8 cellular contexts compared by ENCODE assay signal in the genomic region with DNA sequence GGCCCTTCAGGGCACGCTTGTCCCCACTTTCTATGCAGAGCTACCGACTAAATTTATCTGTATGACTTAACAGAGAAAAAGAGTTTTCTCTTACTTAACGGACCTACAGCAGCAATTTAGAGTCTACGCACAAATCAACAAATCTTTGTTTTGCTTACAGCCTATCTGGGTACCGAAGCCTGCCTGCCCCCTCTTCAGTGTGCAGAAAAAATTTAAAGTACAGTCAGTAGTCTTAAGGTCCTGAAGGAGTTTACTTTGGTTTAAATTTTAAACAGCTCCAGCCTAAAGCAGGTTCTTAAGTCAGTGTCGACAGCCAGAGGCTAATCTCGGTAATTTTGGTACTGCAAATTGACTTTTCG. TPM values are rescaled to one million over a fixed set of nuclear protein-coding genes. Genes with fewer than 3 reads are reported as not detected.
DNase-seq lines count a peak whose midpoint lies in the region; ATAC-seq, FAIRE-seq and TF ChIP-seq lines count a peak whose summit lies in the region.

No MANE protein-coding gene starts in this region.

- intact Hi-C loops in activated B cell treated with CpG ODN at 0.5 μM for 24 hours (cut with micrococcal nuclease): loop anchor here (1.0 to 5.0 kb wide), 3 partner anchors 43 to 153 kb away; partner anchors contain the start of gene LZTFL1

- H3K27ac ChIP-seq in hepatocyte: peak overlapping the region; percentile 80
- H3K27ac ChIP-seq in small intestine (ENCODE audit: low read depth in 1 of 2, low read length in 1 of 2): peak overlapping the region; percentile 92 to 94

- no peaks in the 10 kb centered on the region for H3K9me2 ChIP-seq in hepatocyte (replicated peaks; ENCODE audit: insufficient read depth)

- peaks cover 53% of the 10 kb centered on the region for H3K79me2 ChIP-seq in hepatocyte

- no peak for TF ChIP-seq CTCF in HFF-Myc (IDR thresholded peaks at IDR 0.05; ENCODE audit: low read depth, low read length, missing control alignments)
- TF ChIP-seq CTCF in activated B cell treated with CpG ODN at 0.5 μM for 24 hours (IDR thresholded peaks at IDR 0.05): no peak
- TF ChIP-seq CTCF in hepatocyte (IDR thresholded peaks at IDR 0.05; ENCODE audit: poor library complexity): no peak

- peaks cover 37% of the 10 kb centered on the region for H3K36me3 Mint-ChIP-seq in activated B cell treated with CpG ODN at 0.5 μM for 24 hours (ENCODE audit: low read depth)

- H3K9me3 Mint-ChIP-seq in activated B cell treated with CpG ODN at 0.5 μM for 24 hours: no peaks in the 10 kb centered on the region

- no peak for DNase-seq in HFF-Myc (ENCODE audit: extremely low read depth, low read depth)
- no peak for DNase-seq in activated B cell treated with CpG ODN at 0.5 μM for 24 hours
- no peak for DNase-seq in hepatocyte (ENCODE audit: low spot score)
- DNase-seq in small intestine: no peak
- no peak for DNase-seq in NCI-H526 treated with DMSO at 0.1 percent for 48 hours (lab: John Stamatoyannopoulos, UW)
- DNase-seq in H54 (ENCODE audit: insufficient read length, low spot score): no peak
- no peak for DNase-seq in SW480 (ENCODE audit: low spot score)

- no peak for TF ChIP-seq POLR2A in H54 (IDR thresholded peaks at IDR 0.05; ENCODE audit: low read depth, low read length)

- H3K4me1 Mint-ChIP-seq in activated B cell treated with CpG ODN at 0.5 μM for 24 hours: peaks cover 67% of the 10 kb centered on the region

- no peaks in the 10 kb centered on the region for H3K9me3 ChIP-seq in hepatocyte (ENCODE audit: low read depth)
- H3K9me3 ChIP-seq in small intestine (ENCODE audit: control insufficient read depth, low read depth): no peaks in the 10 kb centered on the region

- H3K27me3 ChIP-seq in hepatocyte: no peaks in the 10 kb centered on the region
- H3K27me3 ChIP-seq in small intestine (ENCODE audit: control insufficient read depth in 2 of 2, insufficient read depth in 2 of 2, low read length in 2 of 2): no peaks in the 10 kb centered on the region

- WGBS in hepatocyte (ENCODE audit: low lambda C conversion rate, missing lambda C conversion rate): 2% methylated on average over 8 of the region's 8 CpGs
- WGBS in small intestine, 3 donors: 0 to 1% (median 1%) methylated on average over 8 of the region's 8 CpGs

- peak overlapping the region; percentile 88 for H3K4me3 Mint-ChIP-seq in activated B cell treated with CpG ODN at 0.5 μM for 24 hours

- H4K20me1 ChIP-seq in hepatocyte (ENCODE audit: insufficient read depth, poor library complexity, severe bottlenecking): peaks cover 39% of the 10 kb centered on the region

- H3K27ac Mint-ChIP-seq in activated B cell treated with CpG ODN at 0.5 μM for 24 hours: peak overlapping the region; percentile 98

- H3K4me1 ChIP-seq in hepatocyte (ENCODE audit: insufficient read depth) (peaks cover 19% of the 10 kb centered on the region), small intestine (ENCODE audit: control insufficient read depth in 2 of 2, insufficient read depth in 1 of 2, low read depth in 1 of 2, low read length in 1 of 2) (peaks cover 7 to 8% of the 10 kb centered on the region in 2 donors)

- peak overlapping the region; percentile 77 for H2AFZ ChIP-seq in hepatocyte

- FAIRE-seq in small intestine (lab: Jason Lieb, UNC): no peak
- FAIRE-seq in H54 (lab: Jason Lieb, UNC): no peak

- H3K4me3 ChIP-seq in HFF-Myc (replicated peaks; ENCODE audit: low read depth, low read length) (peak overlapping the region; percentile 68), hepatocyte (peak overlapping the region; percentile 69), small intestine (ENCODE audit: low read depth in 1 of 2, low read length in 2 of 2) (peak overlapping the region; percentile 68 to 81)

- CTCF ChIA-PET in activated B cell treated with CpG ODN at 0.5 μM for 24 hours (lab: Charles Lee): interaction anchor here (1.1 to 4.5 kb wide), 2 partner anchors 29 to 694 kb away, joined by 3 to 25 read pairs; no protein-coding TSS in a partner anchor

- peak overlapping the region; percentile 93 for H3K4me2 ChIP-seq in hepatocyte

- POLR2A ChIA-PET in activated B cell treated with CpG ODN at 0.5 μM for 24 hours (lab: Charles Lee): interaction anchor here (0.5 to 2.0 kb wide), 13 partner anchors 9 to 1756 kb away, joined by 3 to 9 read pairs (median 3); partner anchors contain the start of genes ALS2CL and LIMD1

- H3K36me3 ChIP-seq in hepatocyte (replicated peaks; ENCODE audit: insufficient read depth, low read depth): no peaks in the 10 kb centered on the region
- H3K36me3 ChIP-seq in small intestine (ENCODE audit: control insufficient read depth in 2 of 2, insufficient read depth in 2 of 2, low read length in 2 of 2): peaks cover 0 to 2% of the 10 kb centered on the region in 2 donors

- peaks cover 3% of the 10 kb centered on the region for H3K27me3 Mint-ChIP-seq in activated B cell treated with CpG ODN at 0.5 μM for 24 hours

- ATAC-seq in activated B cell treated with CpG ODN at 0.5 μM for 24 hours (ENCODE audit: low read depth): no peak
- ATAC-seq in HG02642 (IDR thresholded peaks at IDR 0.05; ENCODE audit: poor library complexity, unreplicated experiment): no peak

RNA-seq across cellular contexts. Expression of gene SACM1L, which starts 0.6 kb away (rescaled TPM):
- total RNA-seq in activated B cell treated with CpG ODN at 0.5 μM for 24 hours (43.1 and 55.5 TPM in 2 replicates), hepatocyte (54.4 and 61.6 TPM in 2 replicates)
- polyA plus RNA-seq in hepatocyte (26.3 and 28.1 TPM in 2 replicates), small intestine (10 to 100 TPM; 18.4 to 37.1 (median 24.3) TPM)
